Comparison of ENCODE assay signal across 7 cellular contexts in the genomic region with DNA sequence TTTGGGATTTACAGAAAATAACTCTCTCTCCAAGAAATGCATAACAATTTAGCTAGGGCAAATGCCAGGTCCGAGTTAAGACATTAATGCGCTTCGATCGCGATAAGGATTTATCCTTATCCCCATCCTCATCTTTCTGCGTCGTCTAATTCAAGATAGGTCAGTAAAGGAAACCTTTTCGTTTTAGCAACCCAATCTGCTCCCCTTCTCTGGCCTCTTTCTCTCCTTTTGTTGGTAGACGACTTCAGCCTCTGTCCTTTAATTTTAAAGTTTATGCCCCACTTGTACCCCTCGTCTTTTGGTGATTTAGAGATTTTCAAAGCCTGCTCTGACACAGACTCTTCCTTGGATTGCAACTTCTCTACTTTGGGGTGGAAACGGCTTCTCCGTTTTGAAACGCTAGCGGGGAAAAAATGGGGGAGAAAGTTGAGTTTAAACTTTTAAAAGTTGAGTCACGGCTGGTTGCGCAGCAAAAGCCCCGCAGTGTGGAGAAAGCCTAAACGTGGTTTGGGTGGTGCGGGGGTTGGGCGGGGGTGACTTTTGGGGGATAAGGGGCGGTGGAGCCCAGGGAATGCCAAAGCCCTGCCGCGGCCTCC. TPM values are rescaled to one million over a fixed set of nuclear protein-coding genes. Genes with fewer than 3 reads are reported as not detected.
DNase-seq lines count a peak whose midpoint lies in the region; ATAC-seq and TF ChIP-seq lines count a peak whose summit lies in the region.

No MANE protein-coding gene starts in this region.

- H3K9me3 Mint-ChIP-seq in activated T-helper 1 cell treated with anti-CD3 and anti-CD28 coated beads, Interleukin-12 subunit alpha, Interleukin-12 subunit beta, Interleukin-2, Interleukin-4 antibody, amounts not matched to agents 30 ng/mL and 10 ng/mL and 1 ng/mL, durations not matched to agents 14 hours and 24 hours and 36 hours = no peaks in the 10 kb centered on the region
- H3K9me3 Mint-ChIP-seq in immature natural killer cell = no peaks in the 10 kb centered on the region
- H3K9me3 Mint-ChIP-seq in stimulated activated effector memory CD8-positive, alpha-beta T cell treated with anti-CD3 and anti-CD28 coated beads, Interleukin-12 subunit alpha, Interleukin-12 subunit beta, amount 100 ng/mL, for 72 hours = no peaks in the 10 kb centered on the region

- intact Hi-C loops in activated T-helper 1 cell treated with anti-CD3 and anti-CD28 coated beads, Interleukin-12 subunit alpha, Interleukin-12 subunit beta, Interleukin-2, Interleukin-4 antibody, amounts not matched to agents 30 ng/mL and 10 ng/mL and 1 ng/mL, durations not matched to agents 14 hours and 24 hours and 36 hours (cut with micrococcal nuclease) = loop anchor here (5.0 kb wide), 2 partner anchors 114 to 209 kb away; no protein-coding TSS in a partner anchor

- H3K4me3 Mint-ChIP-seq in activated T-helper 1 cell treated with anti-CD3 and anti-CD28 coated beads, Interleukin-12 subunit alpha, Interleukin-12 subunit beta, Interleukin-2, Interleukin-4 antibody, amounts not matched to agents 30 ng/mL and 10 ng/mL and 1 ng/mL, durations not matched to agents 14 hours and 24 hours and 36 hours = peak overlapping the region; percentile 72
- peak overlapping the region; percentile 39 to 76 (median 68) for H3K4me3 Mint-ChIP-seq in immature natural killer cell
- peak overlapping the region; percentile 77 for H3K4me3 Mint-ChIP-seq in stimulated activated effector memory CD8-positive, alpha-beta T cell treated with anti-CD3 and anti-CD28 coated beads, Interleukin-12 subunit alpha, Interleukin-12 subunit beta, amount 100 ng/mL, for 72 hours

- H3K36me3 Mint-ChIP-seq in activated T-helper 1 cell treated with anti-CD3 and anti-CD28 coated beads, Interleukin-12 subunit alpha, Interleukin-12 subunit beta, Interleukin-2, Interleukin-4 antibody, amounts not matched to agents 30 ng/mL and 10 ng/mL and 1 ng/mL, durations not matched to agents 14 hours and 24 hours and 36 hours (ENCODE audit: low read depth) = no peaks in the 10 kb centered on the region
- no peaks in the 10 kb centered on the region for H3K36me3 Mint-ChIP-seq in immature natural killer cell
- peaks cover 5% of the 10 kb centered on the region for H3K36me3 Mint-ChIP-seq in stimulated activated effector memory CD8-positive, alpha-beta T cell treated with anti-CD3 and anti-CD28 coated beads, Interleukin-12 subunit alpha, Interleukin-12 subunit beta, amount 100 ng/mL, for 72 hours

- H3K4me1 Mint-ChIP-seq in activated T-helper 1 cell treated with anti-CD3 and anti-CD28 coated beads, Interleukin-12 subunit alpha, Interleukin-12 subunit beta, Interleukin-2, Interleukin-4 antibody, amounts not matched to agents 30 ng/mL and 10 ng/mL and 1 ng/mL, durations not matched to agents 14 hours and 24 hours and 36 hours (ENCODE audit: low read depth) = peaks cover 37% of the 10 kb centered on the region
- peaks cover 12 to 20% of the 10 kb centered on the region in 2 donors for H3K4me1 Mint-ChIP-seq in immature natural killer cell
- peaks cover 15% of the 10 kb centered on the region for H3K4me1 Mint-ChIP-seq in stimulated activated effector memory CD8-positive, alpha-beta T cell treated with anti-CD3 and anti-CD28 coated beads, Interleukin-12 subunit alpha, Interleukin-12 subunit beta, amount 100 ng/mL, for 72 hours

- peaks cover 36% of the 10 kb centered on the region for H3K27me3 ChIP-seq in HL-60 (ENCODE audit: insufficient read depth, poor library complexity, severe bottlenecking)
- peaks cover 10% of the 10 kb centered on the region for H3K27me3 ChIP-seq in foreskin keratinocyte

- H3K4me3 ChIP-seq in HL-60 (replicated peaks; ENCODE audit: insufficient read depth, low read length) = peak overlapping the region; percentile 42

- H3K27ac ChIP-seq in HL-60 (replicated peaks) = no peak overlapping the region
- no peak overlapping the region for H3K27ac ChIP-seq in foreskin keratinocyte

- DNase-seq in HL-60 (ENCODE audit: low read depth in 1 of 2, low spot score in 1 of 2) (no peak), immature natural killer cell (no peak), foreskin keratinocyte (no peak), Ammon's horn (ENCODE audit: low spot score) (no peak), NCI-H2171 (lab: John Stamatoyannopoulos, UW) (no peak)
- no peak for DNase-seq in activated T-helper 1 cell treated with anti-CD3 and anti-CD28 coated beads, Interleukin-12 subunit alpha, Interleukin-12 subunit beta, Interleukin-2, Interleukin-4 antibody, amounts not matched to agents 30 ng/mL and 10 ng/mL and 1 ng/mL, durations not matched to agents 14 hours and 24 hours and 36 hours (ENCODE audit: low spot score)
- no peak for DNase-seq in stimulated activated effector memory CD8-positive, alpha-beta T cell treated with anti-CD3 and anti-CD28 coated beads, Interleukin-12 subunit alpha, Interleukin-12 subunit beta, amount 100 ng/mL, for 72 hours (ENCODE audit: low spot score in 2 of 2)

- H3K27me3 Mint-ChIP-seq in activated T-helper 1 cell treated with anti-CD3 and anti-CD28 coated beads, Interleukin-12 subunit alpha, Interleukin-12 subunit beta, Interleukin-2, Interleukin-4 antibody, amounts not matched to agents 30 ng/mL and 10 ng/mL and 1 ng/mL, durations not matched to agents 14 hours and 24 hours and 36 hours (ENCODE audit: insufficient read depth) = peaks cover 40% of the 10 kb centered on the region
- peaks cover 23 to 34% (median 27%) of the 10 kb centered on the region in 3 donors for H3K27me3 Mint-ChIP-seq in immature natural killer cell (ENCODE audit: low read depth in 3 of 3)

- peak overlapping the region; percentile 54 for H3K27ac Mint-ChIP-seq in activated T-helper 1 cell treated with anti-CD3 and anti-CD28 coated beads, Interleukin-12 subunit alpha, Interleukin-12 subunit beta, Interleukin-2, Interleukin-4 antibody, amounts not matched to agents 30 ng/mL and 10 ng/mL and 1 ng/mL, durations not matched to agents 14 hours and 24 hours and 36 hours
- no peak overlapping the region for H3K27ac Mint-ChIP-seq in immature natural killer cell
- H3K27ac Mint-ChIP-seq in stimulated activated effector memory CD8-positive, alpha-beta T cell treated with anti-CD3 and anti-CD28 coated beads, Interleukin-12 subunit alpha, Interleukin-12 subunit beta, amount 100 ng/mL, for 72 hours = no peak overlapping the region

- no peak for ATAC-seq in stimulated activated effector memory CD8-positive, alpha-beta T cell treated with anti-CD3 and anti-CD28 coated beads, Interleukin-12 subunit alpha, Interleukin-12 subunit beta, amount 100 ng/mL, for 72 hours
- ATAC-seq in foreskin keratinocyte = no peak

- H3K4me1 ChIP-seq in foreskin keratinocyte = no peaks in the 10 kb centered on the region

- TF ChIP-seq CTCF in HL-60 (IDR thresholded peaks at IDR 0.05; ENCODE audit: insufficient read depth, low read length) (no peak), foreskin keratinocyte (conservative IDR thresholded peaks at IDR 0.05) (no peak)

RNA-seq across cellular contexts. Expression of a gene that starts 0.5 kb away (rescaled TPM):
- total RNA-seq in activated T-helper 1 cell treated with anti-CD3 and anti-CD28 coated beads, Interleukin-12 subunit alpha, Interleukin-12 subunit beta, Interleukin-2, Interleukin-4 antibody, amounts not matched to agents 30 ng/mL and 10 ng/mL and 1 ng/mL, durations not matched to agents 14 hours and 24 hours and 36 hours = 17.8 and 19.9 TPM in 2 replicates
- not detected for polyA plus RNA-seq in immature natural killer cell
- 2.3 and 2.5 TPM in 2 replicates for total RNA-seq in foreskin keratinocyte
- polyA plus RNA-seq in foreskin keratinocyte = 1.1 TPM in 2 replicates
